Comparison of ENCODE assay signal across 10 cellular contexts in genomic region chr20:38153011-38153329, GRCh38. TPM values are rescaled to one million over a fixed set of nuclear protein-coding genes. Genes with fewer than 3 reads are reported as not detected.
DNase-seq lines count a peak whose midpoint lies in the region; ATAC-seq and TF ChIP-seq lines count a peak whose summit lies in the region.
"Had no signal": no experiment of that assay in that cellular context is flagged by ENCODE, and none has a peak within 500 bp of the region (broad histone marks: within the 10 kb centered on the region; RNA-seq: fewer than 3 reads in every experiment).

No MANE protein-coding gene starts in this region.

- TF ChIP-seq POLR2A in gastrocnemius medialis (IDR thresholded peaks at IDR 0.05) (no peak), lower leg skin (IDR thresholded peaks at IDR 0.05) (no peak)

- H3K27ac Mint-ChIP-seq in activated T-helper 17 cell treated with anti-CD3 and anti-CD28 coated beads, Interleukin-2, amount 50 U/mL, for 72 hours: peak overlapping the region; percentile 73

- 86 to 87% methylated on average over 10 to 11 of the region's 11 CpGs for WGBS in lower leg skin, 2 donors

- no peak for ATAC-seq in activated T-helper 17 cell treated with anti-CD3 and anti-CD28 coated beads, Interleukin-2, amount 50 U/mL, for 72 hours (replicated peaks)
- no peak for ATAC-seq in gastrocnemius medialis
- no peak for ATAC-seq in HG03135 (IDR thresholded peaks at IDR 0.05; ENCODE audit: unreplicated experiment)

- DNase-seq in hepatic stellate cell (ENCODE audit: low spot score): peak; percentile 88
- no peak for DNase-seq in gastrocnemius medialis
- no peak for DNase-seq in lower leg skin (ENCODE audit: low spot score in 2 of 2)
- DNase-seq in activated naive CD4-positive, alpha-beta T cell treated with anti-CD3 and anti-CD28 coated beads, Interleukin-2, amount 50 U/mL, for 16 hours: no peak
- DNase-seq in amygdala (lab: John Stamatoyannopoulos, UW): no peak
- DNase-seq: activated CD4-positive, alpha-beta T cell treated with anti-CD3 and anti-CD28 coated beads, Interleukin-2, amount 50 U/mL, for 1 hour; DMS 273 treated with DMSO at 0.1 percent for 48 hours had no signal

- intact Hi-C loops in gastrocnemius medialis (cut with DNase I; ENCODE audit: low total_unique reads): no loop called here
- intact Hi-C loops in lower leg skin (cut with DNase I; ENCODE audit: low total_unique reads): no loop called here

- CTCF ChIA-PET in HEK293 (lab: Yijun Ruan, JAX): interaction anchor here (0.5 kb wide), 1 partner anchor 49 kb away, joined by 3 read pairs; no protein-coding TSS in a partner anchor

- H3K27me3 ChIP-seq in gastrocnemius medialis: no peaks in the 10 kb centered on the region

- no peaks in the 10 kb centered on the region for H3K36me3 Mint-ChIP-seq in activated T-helper 17 cell treated with anti-CD3 and anti-CD28 coated beads, Interleukin-2, amount 50 U/mL, for 72 hours (ENCODE audit: low read depth)

- TF ChIP-seq CTCF in HEK293 (tag by site-specific recombination; IDR thresholded peaks at IDR 0.05) (no peak), gastrocnemius medialis (IDR thresholded peaks at IDR 0.05 in 4 of 5, conservative IDR thresholded peaks at IDR 0.05 in 1 of 5) (no peak), lower leg skin (IDR thresholded peaks at IDR 0.05) (no peak)

- POLR2A ChIA-PET in HEK293 (lab: Yijun Ruan, JAX): interaction anchor here (1.1 kb wide), 1 partner anchor 13 kb away, joined by 4 read pairs; no protein-coding TSS in a partner anchor

- H3K9me3 ChIP-seq in HEK293 (ENCODE audit: control insufficient read depth, insufficient read depth, low read depth, low read length): no peaks in the 10 kb centered on the region
- no peaks in the 10 kb centered on the region for H3K9me3 ChIP-seq in gastrocnemius medialis

- H3K27me3 Mint-ChIP-seq in activated T-helper 17 cell treated with anti-CD3 and anti-CD28 coated beads, Interleukin-2, amount 50 U/mL, for 72 hours: peaks cover 3% of the 10 kb centered on the region

- H3K4me3 ChIP-seq in HEK293 (ENCODE audit: low read depth, low read length) (no peak overlapping the region), gastrocnemius medialis (peak overlapping the region in 1 of 4 donors; percentile 14), lower leg skin (ENCODE audit: low read depth, poor library complexity, severe bottlenecking) (no peak overlapping the region)

- H3K4me1 Mint-ChIP-seq in activated T-helper 17 cell treated with anti-CD3 and anti-CD28 coated beads, Interleukin-2, amount 50 U/mL, for 72 hours: peaks cover 5% of the 10 kb centered on the region

- H3K4me1 ChIP-seq in HEK293 (ENCODE audit: control insufficient read depth, insufficient read depth, low read length): no peaks in the 10 kb centered on the region
- peaks cover 26 to 29% of the 10 kb centered on the region in 2 donors for H3K4me1 ChIP-seq in gastrocnemius medialis

- H3K27ac ChIP-seq in HEK293 (ENCODE audit: extremely low read depth, low read depth, low read length) (no peak overlapping the region), gastrocnemius medialis (peak overlapping the region; percentile 50 to 84 (median 69))

- in situ Hi-C loops in gastrocnemius medialis (cut with MboI; ENCODE audit: low sequenced_read_pairs in 4 of 4): no loop called here

- H3K36me3 ChIP-seq in HEK293 (ENCODE audit: control insufficient read depth in 2 of 2, insufficient read depth in 1 of 2, low read length in 2 of 2): no peaks in the 10 kb centered on the region
- peaks cover 3 to 69% of the 10 kb centered on the region in 2 donors for H3K36me3 ChIP-seq in gastrocnemius medialis

- no peaks in the 10 kb centered on the region for H3K9me3 Mint-ChIP-seq in activated T-helper 17 cell treated with anti-CD3 and anti-CD28 coated beads, Interleukin-2, amount 50 U/mL, for 72 hours

- peak overlapping the region; percentile 49 for H3K4me3 Mint-ChIP-seq in activated T-helper 17 cell treated with anti-CD3 and anti-CD28 coated beads, Interleukin-2, amount 50 U/mL, for 72 hours

TF ChIP-seq in HEK293, 187 proteins besides CTCF, POLR2A, EP300 and RAD21:
- TF ChIP-seq KLF1 (tag by site-specific recombination; IDR thresholded peaks at IDR 0.05) (peak; percentile 81), ZNF239 (tag by site-specific recombination; IDR thresholded peaks at IDR 0.05) (no peak)
TF ChIP-seq in HEK293: peak in this region for 1.

RNA-seq across cellular contexts. Expression of gene TGM2, which starts 12.1 kb away (rescaled TPM):
- total RNA-seq in activated T-helper 17 cell treated with anti-CD3 and anti-CD28 coated beads, Interleukin-2, amount 50 U/mL, for 72 hours: under 1 TPM; 0.19 to 0.76 TPM
- total RNA-seq in gastrocnemius medialis (100 to 1,000 TPM in 1 of 4 donors, 10 to 100 TPM in 3; 12.8 to 152 (median 58.4) TPM), lower leg skin (1 to 10 TPM; 3.7 to 6.2 (median 4.6) TPM)
